ENCODE assay signal across 26 cellular contexts in genomic region chr2:229412686-229413085, GRCh38.
"Had no signal": no experiment of that assay in that cellular context is flagged by ENCODE, and none has a peak within 500 bp of the region (broad histone marks: within the 10 kb centered on the region; RNA-seq: fewer than 3 reads in every experiment).

No MANE protein-coding gene starts in this region.

- FAIRE-seq: endothelial cell of umbilical vein, keratinocyte, TTC549 had no signal

- H3K27me3 ChIP-seq: body of pancreas, heart right ventricle, ovary, right lobe of liver had no signal

- H3K4me3 ChIP-seq: body of pancreas, heart right ventricle, ovary, right lobe of liver had no signal

- H3K4me1 ChIP-seq: body of pancreas, right lobe of liver had no signal

- H3K9me3 ChIP-seq: body of pancreas, ovary, right lobe of liver had no signal

- ATAC-seq: activated CD8-positive, alpha-beta T cell treated with anti-CD3 and anti-CD28 coated beads for 36 hours; activated naive CD4-positive, alpha-beta T cell treated with anti-CD3 and anti-CD28 coated beads, Interleukin-2, amount 50 U/mL, for 72 hours; activated T-cell treated with anti-CD3 and anti-CD28 coated beads, Interleukin-2, amount 50 U/mL, for 4 hours; body of pancreas; heart right ventricle; left cardiac atrium; left ventricle myocardium superior; right lobe of liver; stimulated activated naive CD8-positive, alpha-beta T cell treated with anti-CD3 and anti-CD28 coated beads, Interleukin-15, Interleukin-2, amounts not matched to agents 100 U/mL and 50 U/mL, for 24 hours had no signal

- DNase-seq: activated CD4-positive, alpha-beta T cell treated with anti-CD3 and anti-CD28 coated beads, Interleukin-2, amount 50 U/mL, for 1 hour; activated CD4-positive, CD25-positive, alpha-beta regulatory T cell treated with anti-CD3 and anti-CD28 coated beads, Interleukin-2, amount 50 U/mL, for 72 hours; activated CD8-positive, alpha-beta T cell treated with anti-CD3 and anti-CD28 coated beads for 36 hours; activated T-cell treated with anti-CD3 and anti-CD28 coated beads, Interleukin-2, amount 50 U/mL, for 4 hours; anterior cingulate cortex; body of pancreas; caudate nucleus; foreskin melanocyte; heart right ventricle; left cardiac atrium; left ventricle myocardium superior; ovary; right lobe of liver; stimulated activated CD4-positive, alpha-beta T cell treated with anti-CD3 and anti-CD28 coated beads, Interleukin-12 subunit alpha, Interleukin-12 subunit beta, amount 100 ng/mL, for 4 hours; stimulated activated CD4-positive, alpha-beta T cell treated with anti-CD3 and anti-CD28 coated beads, Interleukin-4, amount 100 ng/mL, for 1 hour; stimulated activated naive CD8-positive, alpha-beta T cell treated with anti-CD3 and anti-CD28 coated beads, Interleukin-15, Interleukin-2, amounts not matched to agents 100 U/mL and 50 U/mL, for 24 hours; SW 1271; T-helper 9 cell had no signal

- H3K27ac Mint-ChIP-seq: activated CD8-positive, alpha-beta T cell treated with anti-CD3 and anti-CD28 coated beads for 36 hours; activated naive CD4-positive, alpha-beta T cell treated with anti-CD3 and anti-CD28 coated beads, Interleukin-2, amount 50 U/mL, for 72 hours; activated T-helper 2 cell treated with anti-CD3 and anti-CD28 coated beads, Interferon-gamma antibody, Interleukin-2, Interleukin-4, amounts not matched to agents 10 μg/mL and 5 μg/mL and 100 μg/mL, durations not matched to agents 14 hours and 24 hours and 36 hours; progenitor cell of endocrine pancreas; T-helper 1 cell treated with Interleukin-12 subunit alpha and Interleukin-12 subunit beta and Interleukin-4 antibody, amounts not matched to agents 30 μg/mL and 1 μg/mL, for 36 hours had no signal

- H3K4me3 Mint-ChIP-seq: activated CD8-positive, alpha-beta T cell treated with anti-CD3 and anti-CD28 coated beads for 36 hours; activated T-cell treated with anti-CD3 and anti-CD28 coated beads, Interleukin-2, amount 50 U/mL, for 4 hours; nephron; T-helper 1 cell treated with Interleukin-12 subunit alpha and Interleukin-12 subunit beta and Interleukin-4 antibody, amounts not matched to agents 30 μg/mL and 1 μg/mL, for 36 hours had no signal

- H3K36me3 ChIP-seq: heart right ventricle, ovary, right lobe of liver had no signal

- H3K36me3 Mint-ChIP-seq: activated naive CD4-positive, alpha-beta T cell treated with anti-CD3 and anti-CD28 coated beads, Interleukin-2, amount 50 U/mL, for 72 hours had no signal

- H3K27me3 Mint-ChIP-seq: progenitor cell of endocrine pancreas had no signal

- H3K27ac ChIP-seq: body of pancreas, heart right ventricle, ovary, right lobe of liver had no signal

- H3K9me3 Mint-ChIP-seq: activated CD8-positive, alpha-beta T cell treated with anti-CD3 and anti-CD28 coated beads for 36 hours; activated T-cell treated with anti-CD3 and anti-CD28 coated beads, Interleukin-2, amount 50 U/mL, for 4 hours; activated T-helper 2 cell treated with anti-CD3 and anti-CD28 coated beads, Interferon-gamma antibody, Interleukin-2, Interleukin-4, amounts not matched to agents 10 μg/mL and 5 μg/mL and 100 μg/mL, durations not matched to agents 14 hours and 24 hours and 36 hours; T-helper 1 cell treated with Interleukin-12 subunit alpha and Interleukin-12 subunit beta and Interleukin-4 antibody, amounts not matched to agents 30 μg/mL and 1 μg/mL, for 36 hours had no signal
